Comparison of ENCODE assay signal across 17 cellular contexts in genomic region chr18:54229660-54230059, GRCh38. TPM values are rescaled to one million over a fixed set of nuclear protein-coding genes. Genes with fewer than 3 reads are reported as not detected.
A peak's percentile ranks its signal among the peaks of the same experiment; 100 is the strongest.
DNase-seq lines count a peak whose midpoint lies in the region; ATAC-seq, FAIRE-seq and TF ChIP-seq lines count a peak whose summit lies in the region.
"Had no signal": no experiment of that assay in that cellular context is flagged by ENCODE, and none has a peak within 500 bp of the region (broad histone marks: within the 10 kb centered on the region; RNA-seq: fewer than 3 reads in every experiment).

No MANE protein-coding gene starts in this region.

- H4K20me1 ChIP-seq in H1 (replicated peaks in 1 of 2; ENCODE audit: control insufficient read depth in 1 of 2, insufficient read depth in 2 of 2, low read length in 2 of 2), result no peaks in the 10 kb centered on the region

- H3K4me2 ChIP-seq in H1 (ENCODE audit: insufficient read depth in 1 of 2, low read depth in 2 of 2, low read length in 2 of 2), result no peak overlapping the region

- H2BK5ac ChIP-seq in H1 (ENCODE audit: low read depth, low read length), result no peak overlapping the region

- TF ChIP-seq POLR2A in H1 (IDR thresholded peaks at IDR 0.05; ENCODE audit: control extremely low read depth in 1 of 2, low read depth in 2 of 2, low read length in 2 of 2), result no peak

- no peak overlapping the region for H2BK20ac ChIP-seq in H1 (ENCODE audit: low read length)

- H3K9me3 ChIP-seq in H1 (ENCODE audit: insufficient read depth in 2 of 2, low read depth in 1 of 2, low read length in 1 of 2), result no peaks in the 10 kb centered on the region
- H3K9me3 ChIP-seq: breast epithelium, transverse colon had no signal

- H3K9ac ChIP-seq in H1 (replicated peaks in 1 of 4; ENCODE audit: extremely low read depth in 1 of 4, low read depth in 3 of 4, low read length in 3 of 4), result no peak overlapping the region
- H3K9ac ChIP-seq: parathyroid adenoma had no signal

- no peak overlapping the region for H3K14ac ChIP-seq in H1 (ENCODE audit: insufficient read length)

- H4K5ac ChIP-seq in H1 (ENCODE audit: insufficient read length, low read depth, low read length), result no peak overlapping the region

- H3K79me2 ChIP-seq in H1 (ENCODE audit: control insufficient read depth in 1 of 2, insufficient read depth in 2 of 2, low read length in 2 of 2), result no peaks in the 10 kb centered on the region
- H3K79me2 ChIP-seq: parathyroid adenoma had no signal

- no peak for TF ChIP-seq RAD21 in H1 (IDR thresholded peaks at IDR 0.05 in 1 of 2, conservative IDR thresholded peaks at IDR 0.05 in 1 of 2; ENCODE audit: low read depth in 2 of 2, low read length in 2 of 2)

- no peak overlapping the region for H2AK5ac ChIP-seq in H1 (ENCODE audit: low read depth, low read length)

- H3K23me2 ChIP-seq in H1 (ENCODE audit: low read depth, low read length), result no peaks in the 10 kb centered on the region

- DNase-seq in GM10248 (ENCODE audit: extremely low spot score), result peak; percentile 45
- peak; percentile 46 for DNase-seq in GM12865 (ENCODE audit: low read depth)
- DNase-seq in H1 (ENCODE audit: low read depth in 1 of 2, low spot score in 2 of 2), result no peak
- no peak for DNase-seq in mucosa of gallbladder (ENCODE audit: low spot score)
- DNase-seq in coronary artery (ENCODE audit: low spot score), result no peak
- no peak for DNase-seq in NCI-H345 (lab: John Stamatoyannopoulos, UW)
- DNase-seq: Calu3, glutamatergic neuron, HCEC 1CT, immature natural killer cell, NCI-H146, transverse colon had no signal

- H4K91ac ChIP-seq in H1 (replicated peaks; ENCODE audit: insufficient read length, low read length), result no peak overlapping the region

- H2AFZ ChIP-seq in H1 (ENCODE audit: low read length), result peak overlapping the region; percentile 77; the same call in 1 of the 2 replicates
- H2AFZ ChIP-seq: parathyroid adenoma had no signal

- no peaks in the 10 kb centered on the region for H3K79me1 ChIP-seq in H1 (ENCODE audit: low read depth, low read length)

- H2BK120ac ChIP-seq in H1 (replicated peaks; ENCODE audit: low read depth, low read length), result no peak overlapping the region

- no peak for TF ChIP-seq EP300 in H1 (IDR thresholded peaks at IDR 0.05; ENCODE audit: borderline replicate concordance in 1 of 2, low read depth in 2 of 2, low read length in 2 of 2)

- no peak for TF ChIP-seq CTCF in GM10248 (IDR thresholded peaks at IDR 0.05; ENCODE audit: control extremely low read depth, extremely low read depth, low read depth, missing control alignments)
- TF ChIP-seq CTCF in GM12865 (IDR thresholded peaks at IDR 0.05; ENCODE audit: insufficient read depth, low read depth, low read length, missing control alignments), result no peak
- no peak for TF ChIP-seq CTCF in H1 (IDR thresholded peaks at IDR 0.05; ENCODE audit: control extremely low read depth in 1 of 3, insufficient read depth in 1 of 3, low read depth in 1 of 3, low read length in 3 of 3)
- no peak for TF ChIP-seq CTCF in coronary artery (IDR thresholded peaks at IDR 0.05)

- peaks cover 0 to 2% (median 0%) of the 10 kb centered on the region in 4 experiments; a peak in 1 of 7 replicates for H3K4me1 ChIP-seq in H1 (replicated peaks in 1 of 4; ENCODE audit: control insufficient read depth in 3 of 4, insufficient read depth in 4 of 4, low read length in 3 of 4)
- H3K4me1 ChIP-seq: breast epithelium, parathyroid adenoma had no signal

- H3K4ac ChIP-seq in H1 (replicated peaks; ENCODE audit: insufficient read length, low read depth, low read length), result no peak overlapping the region

- H3K27ac ChIP-seq in H1 (ENCODE audit: low read depth, low read length) (no peak overlapping the region), coronary artery (no peak overlapping the region)
- H3K27ac ChIP-seq: breast epithelium, parathyroid adenoma, transverse colon had no signal

- H2BK15ac ChIP-seq in H1 (ENCODE audit: low read length), result 0 out of 2 replicates have a peak overlapping the region, but pooled peaks have one; percentile 48

- H3K27me3 ChIP-seq in H1 (replicated peaks in 1 of 4; ENCODE audit: control insufficient read depth in 3 of 4, extremely low read depth in 1 of 4, insufficient read depth in 3 of 4, low read length in 3 of 4), result no peaks in the 10 kb centered on the region
- H3K27me3 ChIP-seq: breast epithelium, transverse colon had no signal

- no peak overlapping the region for H2BK12ac ChIP-seq in H1 (ENCODE audit: low read depth, low read length)

- CTCF ChIA-PET in GM10248 (lab: Yijun Ruan, JAX) (interaction anchor here (0.9 to 1.7 kb wide), 4 partner anchors 9 to 21 kb away, joined by 3 to 5 read pairs (median 4); no protein-coding TSS in a partner anchor), H1 (lab: Charles Lee; ENCODE audit: partially characterized antibody) (interaction anchor here (1.5 kb wide), 1 partner anchor 11 kb away, joined by 3 read pairs; no protein-coding TSS in a partner anchor)

- FAIRE-seq in H1 (lab: Jason Lieb, UNC), result no peak
- FAIRE-seq: RCC 7860, TTC549 had no signal

- no peak overlapping the region for H4K8ac ChIP-seq in H1 (ENCODE audit: extremely low read depth, insufficient read depth, low read length)

- no peak overlapping the region for H3K23ac ChIP-seq in H1 (ENCODE audit: insufficient read length)

- POLR2A ChIA-PET in GM10248 (lab: Yijun Ruan, JAX) (no interaction called here), H1 (lab: Charles Lee; ENCODE audit: partially characterized antibody) (interaction anchor here (1.5 kb wide), 1 partner anchor 11 kb away, joined by 4 read pairs; no protein-coding TSS in a partner anchor)

- H3K56ac ChIP-seq in H1 (replicated peaks; ENCODE audit: insufficient read length, low read depth, low read length), result no peak overlapping the region

- peak; percentile 38 for ATAC-seq in HG03521 (IDR thresholded peaks at IDR 0.05; ENCODE audit: unreplicated experiment)

- H3K4me3 ChIP-seq in GM12865 (ENCODE audit: low read depth, low read length) (no peak overlapping the region), H1 (ENCODE audit: extremely low read depth in 1 of 4, insufficient read depth in 2 of 4, low read depth in 3 of 4, low read length in 4 of 4) (no peak overlapping the region), coronary artery (no peak overlapping the region)
- H3K4me3 ChIP-seq: breast epithelium, transverse colon had no signal

- H3K36me3 ChIP-seq in H1 (ENCODE audit: control insufficient read depth in 2 of 4, insufficient read depth in 4 of 4, low read length in 3 of 4), result no peaks in the 10 kb centered on the region
- H3K36me3 ChIP-seq: breast epithelium, transverse colon had no signal

- H3K18ac ChIP-seq in H1 (ENCODE audit: extremely low read depth, low read length), result no peak overlapping the region

- 87% methylated on average over 5 of the region's 5 CpGs; no CpG with 5 or more reads in 1 of the 2 experiments for WGBS in H1 (ENCODE audit: extremely low coverage in 1 of 2, insufficient coverage in 1 of 2, insufficient read length in 1 of 2, insufficient replicate concordance in 2 of 2, low coverage in 1 of 2, low lambda C conversion rate in 2 of 2, missing lambda C conversion rate in 1 of 2), 2 experiments

TF ChIP-seq in H1, 55 proteins besides CTCF, POLR2A, EP300 and RAD21 (continues in another document):
- TF ChIP-seq BCL11A (IDR thresholded peaks at IDR 0.05; ENCODE audit: low read depth in 2 of 2, low read length in 2 of 2) (no peak), CHD2 (IDR thresholded peaks at IDR 0.05; ENCODE audit: low read length) (no peak)

RNA-seq across cellular contexts. Expression of gene MBD2, which starts 5.2 kb away (rescaled TPM):
- total RNA-seq in H1 (2021; fragmentation: NEBNext Ultra II Directional; extraction: Animal tissue kit (Norgen Biotek cat#: 25700)), result 36.2 TPM in 2 replicates
- 34.0 and 52.7 TPM in 2 replicates for polyA plus RNA-seq in H1 (2011; rRNA removed)
- polyA plus RNA-seq in H1 (2011; cell fraction: cytosol; rRNA removed), result 29.4 TPM
- 30.5 TPM for polyA plus RNA-seq in H1 (2011; cell fraction: nucleus; rRNA removed)
- 30.0 to 40.8 TPM (median 34.9 TPM) in 4 replicates for polyA plus RNA-seq in H1 (2012, experiment 1 of 2)
- polyA plus RNA-seq in H1 (2012, experiment 2 of 2), result 22.5 TPM
- polyA plus RNA-seq in H1 (2013, experiment 1 of 2), result 31.0 TPM
- 29.3 TPM for polyA plus RNA-seq in H1 (2013, experiment 2 of 2)
- polyA minus RNA-seq in H1 (2011; rRNA and poly(A)+ RNA removed), result 39.3 and 52.9 TPM in 2 replicates
- 16.2 TPM for polyA minus RNA-seq in H1 (2011; cell fraction: cytosol; rRNA and poly(A)+ RNA removed)
- 17.0 TPM for polyA minus RNA-seq in H1 (2011; cell fraction: nucleus; rRNA and poly(A)+ RNA removed)
- 71.6 TPM for total RNA-seq in mucosa of gallbladder

RNA-seq across cellular contexts. Expression of gene POLI, which starts 39.7 kb away (rescaled TPM):
- 32.4 and 33.5 TPM in 2 replicates for total RNA-seq in H1 (2021; fragmentation: NEBNext Ultra II Directional; extraction: Animal tissue kit (Norgen Biotek cat#: 25700))
- polyA plus RNA-seq in H1 (2011; rRNA removed), result 12.3 and 15.4 TPM in 2 replicates
- 22.5 TPM for polyA plus RNA-seq in H1 (2011; cell fraction: cytosol; rRNA removed)
- 19.6 TPM for polyA plus RNA-seq in H1 (2011; cell fraction: nucleus; rRNA removed)
- 15.3 to 27.5 TPM (median 18.9 TPM) in 4 replicates for polyA plus RNA-seq in H1 (2012, experiment 1 of 2)
- 1.6 TPM for polyA plus RNA-seq in H1 (2012, experiment 2 of 2)
- polyA plus RNA-seq in H1 (2013, experiment 1 of 2), result 22.3 TPM
- polyA plus RNA-seq in H1 (2013, experiment 2 of 2), result 21.3 TPM
- 25.0 and 35.6 TPM in 2 replicates for polyA minus RNA-seq in H1 (2011; rRNA and poly(A)+ RNA removed)
- polyA minus RNA-seq in H1 (2011; cell fraction: cytosol; rRNA and poly(A)+ RNA removed), result 21.4 TPM
- 63.3 TPM for polyA minus RNA-seq in H1 (2011; cell fraction: nucleus; rRNA and poly(A)+ RNA removed)
- 27.2 TPM for total RNA-seq in mucosa of gallbladder

Comparison
In these comparisons a context has a peak if more than half of its experiments do, and no peak if none do; other contexts are left out.
1. DNase-seq: peak in GM10248 (single experiment) and GM12865 (single experiment); none in H1 (0 of 2), mucosa of gallbladder (single experiment), coronary artery (single experiment) and NCI-H345 (single experiment).